Comparison of ENCODE assay signal across 29 cellular contexts in genomic region chr7:22949944-22950343, GRCh38.
A peak's percentile ranks its signal among the peaks of the same experiment; 100 is the strongest.
DNase-seq lines count a peak whose midpoint lies in the region; ATAC-seq, FAIRE-seq and TF ChIP-seq lines count a peak whose summit lies in the region.
"Had no signal": no experiment of that assay in that cellular context is flagged by ENCODE, and none has a peak within 500 bp of the region (broad histone marks: within the 10 kb centered on the region; RNA-seq: fewer than 3 reads in every experiment).

No MANE protein-coding gene starts in this region.

- no peak for ATAC-seq in activated CD4-positive, CD25-positive, alpha-beta regulatory T cell treated with anti-CD3 and anti-CD28 coated beads, Interleukin-2, amount 50 U/mL, for 24 hours
- ATAC-seq in HG02588 (IDR thresholded peaks at IDR 0.05; ENCODE audit: unreplicated experiment), result no peak
- ATAC-seq: CD8-positive, alpha-beta T cell; HCT116; PC-3; stimulated activated naive CD8-positive, alpha-beta T cell treated with anti-CD3 and anti-CD28 coated beads, Interleukin-15, Interleukin-2, amounts not matched to agents 100 U/mL and 50 U/mL, for 24 hours had no signal

- H3K4me3 ChIP-seq in HUES48 (ENCODE audit: low read depth, low read length) (no peak overlapping the region), H1 (ENCODE audit: extremely low read depth in 1 of 4, insufficient read depth in 2 of 4, low read depth in 3 of 4, low read length in 4 of 4) (no peak overlapping the region), mesendoderm (ENCODE audit: low read length) (no peak overlapping the region)
- H3K4me3 ChIP-seq: prostate gland, thyroid gland, vagina had no signal

- peak; percentile 44 for DNase-seq in EH (ENCODE audit: low read depth)
- no peak for DNase-seq in H1 (ENCODE audit: low read depth in 1 of 2, low spot score in 2 of 2)
- peak; percentile 62 for DNase-seq in mesendoderm
- DNase-seq in osteocyte (ENCODE audit: extremely low spot score, unreplicated experiment), result no peak
- DNase-seq in NCI-H2196 treated with DMSO at 0.1 percent for 48 hours (lab: John Stamatoyannopoulos, UW; ENCODE audit: unreplicated experiment), result no peak
- DNase-seq: activated CD4-positive, alpha-beta T cell treated with anti-CD3 and anti-CD28 coated beads for 48 hours; activated naive CD4-positive, alpha-beta T cell; activated T-cell treated with anti-CD3 and anti-CD28 coated beads, Interleukin-2, amount 50 U/mL, for 24 hours; AML-193; CD8-positive, alpha-beta T cell; DMS 273 treated with DMSO at 0.1 percent for 48 hours; NCI-H1694 treated with DMSO at 0.1 percent for 48 hours; NCI-H2171; NCI-H524; NK-92 treated with Interleukin-12 subunit alpha and Interleukin-12 subunit beta, amount 100 ng/mL, for 24 hours; PC-3; Right ventricle myocardium superior; stimulated activated naive CD8-positive, alpha-beta T cell treated with anti-CD3 and anti-CD28 coated beads, Interleukin-15, Interleukin-2, amounts not matched to agents 100 U/mL and 50 U/mL, for 24 hours; thyroid gland had no signal

- peaks cover 7% of the 10 kb centered on the region for H3K4me1 Mint-ChIP-seq in osteocyte (ENCODE audit: unreplicated experiment)

- FAIRE-seq in H1 (lab: Jason Lieb, UNC), result peak; percentile 24
- FAIRE-seq: frontal cortex had no signal

- H3K9me3 Mint-ChIP-seq in osteocyte (ENCODE audit: unreplicated experiment), result no peaks in the 10 kb centered on the region
- H3K9me3 Mint-ChIP-seq: activated T-cell treated with anti-CD3 and anti-CD28 coated beads, Interleukin-2, amount 50 U/mL, for 24 hours; CD8-positive, alpha-beta T cell; T-helper 2 cell treated with Interferon-gamma antibody and Interleukin-4, amounts not matched to agents 5 μg/mL and 100 μg/mL, for 36 hours had no signal

- no peaks in the 10 kb centered on the region for H4K20me1 ChIP-seq in H1 (replicated peaks in 1 of 2; ENCODE audit: control insufficient read depth in 1 of 2, insufficient read depth in 2 of 2, low read length in 2 of 2)

- H2BK5ac ChIP-seq in H1 (ENCODE audit: low read depth, low read length) (no peak overlapping the region), mesendoderm (ENCODE audit: low read length) (no peak overlapping the region)

- H3K23ac ChIP-seq in H1 (ENCODE audit: insufficient read length), result no peak overlapping the region
- no peak overlapping the region for H3K23ac ChIP-seq in mesendoderm (ENCODE audit: low read length)

- H3K36me3 Mint-ChIP-seq in osteocyte (ENCODE audit: unreplicated experiment), result peaks cover 15% of the 10 kb centered on the region

- H3K4ac ChIP-seq in H1 (replicated peaks; ENCODE audit: insufficient read length, low read depth, low read length) (no peak overlapping the region), mesendoderm (ENCODE audit: low read depth, low read length) (no peak overlapping the region)

- H3K14ac ChIP-seq in H1 (ENCODE audit: insufficient read length), result no peak overlapping the region

- no peak overlapping the region for H2BK20ac ChIP-seq in H1 (ENCODE audit: low read length)

- H3K27me3 ChIP-seq in HUES48 (ENCODE audit: control insufficient read depth, insufficient read depth, low read length), result no peaks in the 10 kb centered on the region
- no peaks in the 10 kb centered on the region for H3K27me3 ChIP-seq in H1 (replicated peaks in 1 of 4; ENCODE audit: control insufficient read depth in 3 of 4, extremely low read depth in 1 of 4, insufficient read depth in 3 of 4, low read length in 3 of 4)
- no peaks in the 10 kb centered on the region for H3K27me3 ChIP-seq in mesendoderm (ENCODE audit: insufficient read depth, low read length, poor library complexity)
- H3K27me3 ChIP-seq: neutrophil, thyroid gland, vagina had no signal

- H4K8ac ChIP-seq in H1 (ENCODE audit: extremely low read depth, insufficient read depth, low read length) (no peak overlapping the region), mesendoderm (ENCODE audit: low read depth, low read length) (no peak overlapping the region)

- no peak overlapping the region for H2AK5ac ChIP-seq in H1 (ENCODE audit: low read depth, low read length)
- H2AK5ac ChIP-seq in mesendoderm (ENCODE audit: low read length), result no peak overlapping the region

- no peak overlapping the region for H3K4me2 ChIP-seq in H1 (ENCODE audit: insufficient read depth in 1 of 2, low read depth in 2 of 2, low read length in 2 of 2)
- no peak overlapping the region for H3K4me2 ChIP-seq in mesendoderm (ENCODE audit: low read length)

- 53 to 100% methylated on average over 1 to 2 of the region's 2 CpGs for WGBS in H1 (ENCODE audit: extremely low coverage in 1 of 2, insufficient coverage in 1 of 2, insufficient read length in 1 of 2, insufficient replicate concordance in 2 of 2, low coverage in 1 of 2, low lambda C conversion rate in 2 of 2, missing lambda C conversion rate in 1 of 2), 2 experiments
- WGBS in mesendoderm (ENCODE audit: extremely low coverage, insufficient coverage, low lambda C conversion rate), result 100% methylated on average over 1 of the region's 2 CpGs

- H2BK120ac ChIP-seq in H1 (replicated peaks; ENCODE audit: low read depth, low read length) (no peak overlapping the region), mesendoderm (ENCODE audit: low read depth, low read length) (no peak overlapping the region)

- no peak overlapping the region for H3K4me3 Mint-ChIP-seq in osteocyte (ENCODE audit: unreplicated experiment)
- H3K4me3 Mint-ChIP-seq: activated T-cell treated with anti-CD3 and anti-CD28 coated beads, Interleukin-2, amount 50 U/mL, for 24 hours; CD8-positive, alpha-beta T cell; T-helper 2 cell treated with Interferon-gamma antibody and Interleukin-4, amounts not matched to agents 5 μg/mL and 100 μg/mL, for 36 hours had no signal

- H3K27me3 Mint-ChIP-seq in osteocyte (ENCODE audit: unreplicated experiment), result no peaks in the 10 kb centered on the region
- H3K27me3 Mint-ChIP-seq: activated T-cell treated with anti-CD3 and anti-CD28 coated beads, Interleukin-2, amount 50 U/mL, for 24 hours had no signal

- H3K4me1 ChIP-seq in HUES48 (ENCODE audit: control insufficient read depth, insufficient read depth, low read length) (peaks cover 51% of the 10 kb centered on the region), H1 (replicated peaks in 1 of 4; ENCODE audit: control insufficient read depth in 3 of 4, insufficient read depth in 4 of 4, low read length in 3 of 4) (peaks cover 0 to 9% (median 2%) of the 10 kb centered on the region in 4 experiments; a peak in 4 of 7 replicates), mesendoderm (ENCODE audit: control insufficient read depth, low read depth, low read length) (peaks cover 4% of the 10 kb centered on the region)
- H3K4me1 ChIP-seq: prostate gland, thyroid gland had no signal

- peaks cover 18% of the 10 kb centered on the region for H3K36me3 ChIP-seq in HUES48 (ENCODE audit: control insufficient read depth, insufficient read depth, low read length)
- H3K36me3 ChIP-seq in H1 (ENCODE audit: control insufficient read depth in 2 of 4, insufficient read depth in 4 of 4, low read length in 3 of 4), result peaks cover 0 to 6% (median 0%) of the 10 kb centered on the region in 4 experiments; a peak in 1 of 8 replicates
- H3K36me3 ChIP-seq in mesendoderm (ENCODE audit: control insufficient read depth, insufficient read depth, low read length), result no peaks in the 10 kb centered on the region
- H3K36me3 ChIP-seq: neutrophil, prostate gland had no signal

- H3K27ac Mint-ChIP-seq in osteocyte (ENCODE audit: unreplicated experiment), result no peak overlapping the region
- H3K27ac Mint-ChIP-seq: activated T-cell treated with anti-CD3 and anti-CD28 coated beads, Interleukin-2, amount 50 U/mL, for 24 hours; CD8-positive, alpha-beta T cell; T-helper 2 cell treated with Interferon-gamma antibody and Interleukin-4, amounts not matched to agents 5 μg/mL and 100 μg/mL, for 36 hours had no signal

- H2BK15ac ChIP-seq in H1 (ENCODE audit: low read length) (no peak overlapping the region), mesendoderm (replicated peaks; ENCODE audit: low read depth) (no peak overlapping the region)

- H3K18ac ChIP-seq in H1 (ENCODE audit: extremely low read depth, low read length) (no peak overlapping the region), mesendoderm (ENCODE audit: low read length) (no peak overlapping the region)

- CTCF ChIA-PET in H1 (lab: Charles Lee; ENCODE audit: partially characterized antibody), result interaction anchor here (0.6 to 1.6 kb wide), 5 partner anchors 15 to 570 kb away, joined by 3 to 7 read pairs (median 4); no protein-coding TSS in a partner anchor

- no peaks in the 10 kb centered on the region for H3K23me2 ChIP-seq in H1 (ENCODE audit: low read depth, low read length)

- H3K9ac ChIP-seq in HUES48 (ENCODE audit: low read depth, low read length) (no peak overlapping the region), H1 (replicated peaks in 1 of 4; ENCODE audit: extremely low read depth in 1 of 4, low read depth in 3 of 4, low read length in 3 of 4) (no peak overlapping the region), mesendoderm (ENCODE audit: low read length) (no peak overlapping the region)

- TF ChIP-seq CTCF in H1 (IDR thresholded peaks at IDR 0.05; ENCODE audit: control extremely low read depth in 1 of 3, insufficient read depth in 1 of 3, low read depth in 1 of 3, low read length in 3 of 3) (peak in 1 of 3 experiments; percentile 7; a peak in 2 of 4 replicates), osteocyte (IDR thresholded peaks at IDR 0.05) (no peak)

- TF ChIP-seq RAD21 in H1 (IDR thresholded peaks at IDR 0.05 in 1 of 2, conservative IDR thresholded peaks at IDR 0.05 in 1 of 2; ENCODE audit: low read depth in 2 of 2, low read length in 2 of 2), result peak in 1 of 2 experiments; percentile 22; a peak in 2 of 4 replicates

- no peaks in the 10 kb centered on the region for H3K9me3 ChIP-seq in HUES48 (ENCODE audit: control insufficient read depth, insufficient read depth, low read length)
- H3K9me3 ChIP-seq in H1 (ENCODE audit: insufficient read depth in 2 of 2, low read depth in 1 of 2, low read length in 1 of 2), result no peaks in the 10 kb centered on the region
- H3K9me3 ChIP-seq: neutrophil, prostate gland, thyroid gland, vagina had no signal

- H4K91ac ChIP-seq in H1 (replicated peaks; ENCODE audit: insufficient read length, low read length), result no peak overlapping the region

- no peak overlapping the region for H2BK12ac ChIP-seq in H1 (ENCODE audit: low read depth, low read length)

- no peaks in the 10 kb centered on the region for H3K79me2 ChIP-seq in H1 (ENCODE audit: control insufficient read depth in 1 of 2, insufficient read depth in 2 of 2, low read length in 2 of 2)
- no peaks in the 10 kb centered on the region for H3K79me2 ChIP-seq in mesendoderm (ENCODE audit: control insufficient read depth, insufficient read depth, low read length)

- TF ChIP-seq EP300 in H1 (IDR thresholded peaks at IDR 0.05; ENCODE audit: borderline replicate concordance in 1 of 2, low read depth in 2 of 2, low read length in 2 of 2), result no peak

- POLR2A ChIA-PET in H1 (lab: Charles Lee; ENCODE audit: partially characterized antibody), result interaction anchor here (0.7 to 1.1 kb wide), 2 partner anchors 9 to 89 kb away, joined by 3 read pairs; no protein-coding TSS in a partner anchor

- no peak overlapping the region for H3K56ac ChIP-seq in H1 (replicated peaks; ENCODE audit: insufficient read length, low read depth, low read length)
- H3K56ac ChIP-seq in mesendoderm (ENCODE audit: low read length), result no peak overlapping the region

- H3K79me1 ChIP-seq in H1 (ENCODE audit: low read depth, low read length), result no peaks in the 10 kb centered on the region
- H3K79me1 ChIP-seq in mesendoderm (ENCODE audit: low read length), result no peaks in the 10 kb centered on the region

- H3K27ac ChIP-seq in HUES48 (ENCODE audit: low read depth, low read length) (peak overlapping the region; percentile 36), H1 (ENCODE audit: low read depth, low read length) (no peak overlapping the region), mesendoderm (ENCODE audit: low read depth, low read length) (no peak overlapping the region)
- H3K27ac ChIP-seq: epithelial cell of prostate, neutrophil, prostate gland, thyroid gland, vagina had no signal

- no peak overlapping the region for H4K5ac ChIP-seq in H1 (ENCODE audit: insufficient read length, low read depth, low read length)
- no peak overlapping the region for H4K5ac ChIP-seq in mesendoderm (ENCODE audit: low read length)

- H2AFZ ChIP-seq in H1 (ENCODE audit: low read length), result no peak overlapping the region

- TF ChIP-seq POLR2A in H1 (IDR thresholded peaks at IDR 0.05; ENCODE audit: control extremely low read depth in 1 of 2, low read depth in 2 of 2, low read length in 2 of 2), result no peak

Comparison
In these comparisons a context has a peak if more than half of its experiments do, and no peak if none do; other contexts are left out.
1. DNase-seq: peak in EH (single experiment) and mesendoderm (single experiment); none in H1 (0 of 2), osteocyte (single experiment) and NCI-H2196 treated with DMSO at 0.1 percent for 48 hours (single experiment).